ENCODE assay signal across 10 cellular contexts in the genomic region with DNA sequence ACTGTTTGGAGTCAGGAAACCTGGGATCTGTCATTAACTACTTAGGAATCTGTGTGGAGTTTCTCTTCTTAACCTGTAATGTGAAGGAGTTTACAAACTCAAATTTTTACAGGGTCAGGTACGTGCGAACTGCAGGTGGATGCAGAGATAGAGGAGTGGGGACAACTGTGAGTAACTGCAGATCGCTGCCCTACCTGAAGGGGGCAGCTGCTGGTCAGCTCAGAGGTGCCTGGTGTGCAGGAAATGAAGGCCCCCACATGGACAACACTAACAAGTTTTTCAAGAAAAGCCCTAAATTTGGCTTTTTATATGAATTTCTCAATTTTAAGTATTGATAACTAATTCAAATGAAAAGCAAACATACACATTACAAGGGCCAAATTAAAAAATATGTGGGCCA.
DNase-seq lines count a peak whose midpoint lies in the region; ATAC-seq and TF ChIP-seq lines count a peak whose summit lies in the region.
"Had no signal": no experiment of that assay in that cellular context is flagged by ENCODE, and none has a peak within 500 bp of the region (broad histone marks: within the 10 kb centered on the region; RNA-seq: fewer than 3 reads in every experiment).

No MANE protein-coding gene starts in this region.

- TF ChIP-seq CTCF in C4-2B (conservative IDR thresholded peaks at IDR 0.05) (peak; percentile 71), LNCAP (IDR thresholded peaks at IDR 0.05) (peak; percentile 40; the same call in 1 of the 2 replicates), fibroblast of mammary gland (conservative IDR thresholded peaks at IDR 0.05; ENCODE audit: control insufficient read depth, insufficient read depth, low read depth, low read length) (peak; percentile 20)

- peak; percentile 60 for ATAC-seq in GM18909 (IDR thresholded peaks at IDR 0.05; ENCODE audit: poor library complexity, unreplicated experiment)

- DNase-seq in fibroblast of mammary gland (ENCODE audit: low read depth) (no peak), NCI-H1930 (lab: John Stamatoyannopoulos, UW) (no peak), ecto neural progenitor cell (ENCODE audit: low spot score) (no peak), NCI-H2171 (lab: John Stamatoyannopoulos, UW) (no peak)
- no peak for DNase-seq in stimulated activated CD4-positive, alpha-beta T cell treated with anti-CD3 and anti-CD28 coated beads, Interleukin-2, amount 100 ng/mL, for 24 hours
- DNase-seq: activated T-cell treated with anti-CD3 and anti-CD28 coated beads, Interleukin-2, amount 50 U/mL, for 24 hours; NCI-H2227 treated with DMSO at 0.1 percent for 48 hours had no signal

- H3K4me3 ChIP-seq in fibroblast of mammary gland (ENCODE audit: control insufficient read depth, low read depth, low read length): no peak overlapping the region

- H3K27ac ChIP-seq in C4-2B: no peak overlapping the region

Comparison
In these comparisons a context has a peak if more than half of its experiments do, and no peak if none do; other contexts are left out.
1. CTCF ChIP-seq: peak in every context shown above with its lines; median percentile 71 in C4-2B; 40 in LNCAP; 20 in fibroblast of mammary gland.